Comparison of ENCODE assay signal across 1 cellular context in genomic region chr6:168060521-168060931, GRCh38.
TF ChIP-seq lines count a peak whose summit lies in the region.

No MANE protein-coding gene starts in this region.

TF ChIP-seq in HepG2, 621 proteins besides CTCF, POLR2A, EP300 and RAD21 (continued from another document and continues in another):
- TF ChIP-seq ZNF530 (CRISPR knock-in tag; IDR thresholded peaks at IDR 0.05; ENCODE audit: low read depth) (no peak), NFIB (CRISPR knock-in tag; IDR thresholded peaks at IDR 0.05; ENCODE audit: borderline replicate concordance) (no peak), HNF1A (IDR thresholded peaks at IDR 0.05; ENCODE audit: low read depth) (no peak), HNF1A (CRISPR knock-in tag; IDR thresholded peaks at IDR 0.05; ENCODE audit: borderline replicate concordance) (no peak), ZBTB49 (CRISPR knock-in tag; IDR thresholded peaks at IDR 0.05; ENCODE audit: borderline replicate concordance) (no peak), KAT7 (CRISPR knock-in tag; IDR thresholded peaks at IDR 0.05; ENCODE audit: borderline replicate concordance) (no peak), ZMAT5 (CRISPR knock-in tag; IDR thresholded peaks at IDR 0.05; ENCODE audit: borderline replicate concordance, low read depth) (no peak), ZNF225 (CRISPR knock-in tag; IDR thresholded peaks at IDR 0.05) (peak; percentile 69; the same call in 1 of the 2 replicates), MAFG (CRISPR knock-in tag; IDR thresholded peaks at IDR 0.05) (no peak), MED1 (CRISPR knock-in tag; IDR thresholded peaks at IDR 0.05) (peak; percentile 47; the same call in 1 of the 2 replicates), ZNF235 (CRISPR knock-in tag; IDR thresholded peaks at IDR 0.05; ENCODE audit: borderline replicate concordance) (peak; percentile 70; the same call in 1 of the 2 replicates), NFE2L2 (IDR thresholded peaks at IDR 0.05; ENCODE audit: low read length) (no peak), ZNF552 (CRISPR knock-in tag; IDR thresholded peaks at IDR 0.05; ENCODE audit: borderline replicate concordance) (no peak), GABPB1 (CRISPR knock-in tag; IDR thresholded peaks at IDR 0.05) (peak; percentile 69), CAMTA2 (CRISPR knock-in tag; IDR thresholded peaks at IDR 0.05; ENCODE audit: borderline replicate concordance) (no peak), ZMYM3 (CRISPR knock-in tag; IDR thresholded peaks at IDR 0.05) (peak; percentile 37; the same call in 1 of the 2 replicates), EEA1 (CRISPR knock-in tag; IDR thresholded peaks at IDR 0.05; ENCODE audit: borderline replicate concordance) (no peak), ZNF430 (CRISPR knock-in tag; IDR thresholded peaks at IDR 0.05) (no peak), RBAK (CRISPR knock-in tag; IDR thresholded peaks at IDR 0.05) (no peak), SAFB2 (CRISPR knock-in tag; IDR thresholded peaks at IDR 0.05; ENCODE audit: borderline replicate concordance, low read depth) (no peak), PHF8 (CRISPR knock-in tag; IDR thresholded peaks at IDR 0.05) (no peak), TEAD3 (CRISPR knock-in tag; optimal IDR thresholded peaks at IDR 0.05; ENCODE audit: borderline replicate concordance) (peak; percentile 70), SALL1 (CRISPR knock-in tag; IDR thresholded peaks at IDR 0.05) (peak; percentile 87), ZNF205 (CRISPR knock-in tag; IDR thresholded peaks at IDR 0.05) (0 out of 2 replicates have a peak, but pooled peaks have one; percentile 39), NR2F6 (IDR thresholded peaks at IDR 0.05) (no peak), NR2F6 (CRISPR knock-in tag; IDR thresholded peaks at IDR 0.05) (peak; percentile 74), ZBTB21 (CRISPR knock-in tag; IDR thresholded peaks at IDR 0.05) (no peak), NONO (IDR thresholded peaks at IDR 0.05) (no peak), NONO (CRISPR knock-in tag; conservative IDR thresholded peaks at IDR 0.05) (peak; percentile 40; the same call in 1 of the 2 replicates), ZNF33A (CRISPR knock-in tag; IDR thresholded peaks at IDR 0.05; ENCODE audit: borderline replicate concordance) (no peak), TFDP1 (CRISPR knock-in tag; IDR thresholded peaks at IDR 0.05; ENCODE audit: borderline replicate concordance) (no peak; the same call in 1 of the 2 replicates)
- TF ChIP-seq, protein P1, sequence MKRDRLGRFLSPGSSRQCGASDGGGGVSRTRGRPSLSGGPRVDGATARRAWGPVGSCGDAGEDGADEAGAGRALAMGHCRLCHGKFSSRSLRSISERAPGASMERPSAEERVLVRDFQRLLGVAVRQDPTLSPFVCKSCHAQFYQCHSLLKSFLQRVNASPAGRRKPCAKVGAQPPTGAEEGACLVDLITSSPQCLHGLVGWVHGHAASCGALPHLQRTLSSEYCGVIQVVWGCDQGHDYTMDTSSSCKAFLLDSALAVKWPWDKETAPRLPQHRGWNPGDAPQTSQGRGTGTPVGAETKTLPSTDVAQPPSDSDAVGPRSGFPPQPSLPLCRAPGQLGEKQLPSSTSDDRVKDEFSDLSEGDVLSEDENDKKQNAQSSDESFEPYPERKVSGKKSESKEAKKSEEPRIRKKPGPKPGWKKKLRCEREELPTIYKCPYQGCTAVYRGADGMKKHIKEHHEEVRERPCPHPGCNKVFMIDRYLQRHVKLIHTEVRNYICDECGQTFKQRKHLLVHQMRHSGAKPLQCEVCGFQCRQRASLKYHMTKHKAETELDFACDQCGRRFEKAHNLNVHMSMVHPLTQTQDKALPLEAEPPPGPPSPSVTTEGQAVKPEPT (CRISPR knock-in tag; IDR thresholded peaks at IDR 0.05; ENCODE audit: low read depth) = no peak
- TF ChIP-seq, protein P2, sequence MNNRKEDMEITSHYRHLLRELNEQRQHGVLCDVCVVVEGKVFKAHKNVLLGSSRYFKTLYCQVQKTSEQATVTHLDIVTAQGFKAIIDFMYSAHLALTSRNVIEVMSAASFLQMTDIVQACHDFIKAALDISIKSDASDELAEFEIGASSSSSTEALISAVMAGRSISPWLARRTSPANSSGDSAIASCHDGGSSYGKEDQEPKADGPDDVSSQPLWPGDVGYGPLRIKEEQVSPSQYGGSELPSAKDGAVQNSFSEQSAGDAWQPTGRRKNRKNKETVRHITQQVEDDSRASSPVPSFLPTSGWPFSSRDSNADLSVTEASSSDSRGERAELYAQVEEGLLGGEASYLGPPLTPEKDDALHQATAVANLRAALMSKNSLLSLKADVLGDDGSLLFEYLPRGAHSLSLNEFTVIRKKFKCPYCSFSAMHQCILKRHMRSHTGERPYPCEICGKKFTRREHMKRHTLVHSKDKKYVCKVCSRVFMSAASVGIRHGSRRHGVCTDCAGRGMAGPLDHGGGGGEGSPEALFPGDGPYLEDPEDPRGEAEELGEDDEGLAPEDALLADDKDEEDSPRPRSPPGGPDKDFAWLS (CRISPR knock-in tag; IDR thresholded peaks at IDR 0.05; ENCODE audit: borderline replicate concordance) = no peak
- TF ChIP-seq, protein P3, sequence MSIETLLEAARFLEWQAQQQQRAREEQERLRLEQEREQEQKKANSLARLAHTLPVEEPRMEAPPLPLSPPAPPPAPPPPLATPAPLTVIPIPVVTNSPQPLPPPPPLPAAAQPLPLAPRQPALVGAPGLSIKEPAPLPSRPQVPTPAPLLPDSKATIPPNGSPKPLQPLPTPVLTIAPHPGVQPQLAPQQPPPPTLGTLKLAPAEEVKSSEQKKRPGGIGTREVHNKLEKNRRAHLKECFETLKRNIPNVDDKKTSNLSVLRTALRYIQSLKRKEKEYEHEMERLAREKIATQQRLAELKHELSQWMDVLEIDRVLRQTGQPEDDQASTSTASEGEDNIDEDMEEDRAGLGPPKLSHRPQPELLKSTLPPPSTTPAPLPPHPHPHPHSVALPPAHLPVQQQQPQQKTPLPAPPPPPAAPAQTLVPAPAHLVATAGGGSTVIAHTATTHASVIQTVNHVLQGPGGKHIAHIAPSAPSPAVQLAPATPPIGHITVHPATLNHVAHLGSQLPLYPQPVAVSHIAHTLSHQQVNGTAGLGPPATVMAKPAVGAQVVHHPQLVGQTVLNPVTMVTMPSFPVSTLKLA (IDR thresholded peaks at IDR 0.05) = no peak
- TF ChIP-seq, protein P4, sequence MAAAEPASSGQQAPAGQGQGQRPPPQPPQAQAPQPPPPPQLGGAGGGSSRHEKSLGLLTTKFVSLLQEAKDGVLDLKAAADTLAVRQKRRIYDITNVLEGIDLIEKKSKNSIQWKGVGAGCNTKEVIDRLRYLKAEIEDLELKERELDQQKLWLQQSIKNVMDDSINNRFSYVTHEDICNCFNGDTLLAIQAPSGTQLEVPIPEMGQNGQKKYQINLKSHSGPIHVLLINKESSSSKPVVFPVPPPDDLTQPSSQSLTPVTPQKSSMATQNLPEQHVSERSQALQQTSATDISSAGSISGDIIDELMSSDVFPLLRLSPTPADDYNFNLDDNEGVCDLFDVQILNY (CRISPR knock-in tag; conservative IDR thresholded peaks at IDR 0.05) = no peak
- TF ChIP-seq, protein P5, sequence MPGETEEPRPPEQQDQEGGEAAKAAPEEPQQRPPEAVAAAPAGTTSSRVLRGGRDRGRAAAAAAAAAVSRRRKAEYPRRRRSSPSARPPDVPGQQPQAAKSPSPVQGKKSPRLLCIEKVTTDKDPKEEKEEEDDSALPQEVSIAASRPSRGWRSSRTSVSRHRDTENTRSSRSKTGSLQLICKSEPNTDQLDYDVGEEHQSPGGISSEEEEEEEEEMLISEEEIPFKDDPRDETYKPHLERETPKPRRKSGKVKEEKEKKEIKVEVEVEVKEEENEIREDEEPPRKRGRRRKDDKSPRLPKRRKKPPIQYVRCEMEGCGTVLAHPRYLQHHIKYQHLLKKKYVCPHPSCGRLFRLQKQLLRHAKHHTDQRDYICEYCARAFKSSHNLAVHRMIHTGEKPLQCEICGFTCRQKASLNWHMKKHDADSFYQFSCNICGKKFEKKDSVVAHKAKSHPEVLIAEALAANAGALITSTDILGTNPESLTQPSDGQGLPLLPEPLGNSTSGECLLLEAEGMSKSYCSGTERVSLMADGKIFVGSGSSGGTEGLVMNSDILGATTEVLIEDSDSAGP (CRISPR knock-in tag; IDR thresholded peaks at IDR 0.05; ENCODE audit: borderline replicate concordance) = peak; percentile 65
- TF ChIP-seq, protein P6, sequence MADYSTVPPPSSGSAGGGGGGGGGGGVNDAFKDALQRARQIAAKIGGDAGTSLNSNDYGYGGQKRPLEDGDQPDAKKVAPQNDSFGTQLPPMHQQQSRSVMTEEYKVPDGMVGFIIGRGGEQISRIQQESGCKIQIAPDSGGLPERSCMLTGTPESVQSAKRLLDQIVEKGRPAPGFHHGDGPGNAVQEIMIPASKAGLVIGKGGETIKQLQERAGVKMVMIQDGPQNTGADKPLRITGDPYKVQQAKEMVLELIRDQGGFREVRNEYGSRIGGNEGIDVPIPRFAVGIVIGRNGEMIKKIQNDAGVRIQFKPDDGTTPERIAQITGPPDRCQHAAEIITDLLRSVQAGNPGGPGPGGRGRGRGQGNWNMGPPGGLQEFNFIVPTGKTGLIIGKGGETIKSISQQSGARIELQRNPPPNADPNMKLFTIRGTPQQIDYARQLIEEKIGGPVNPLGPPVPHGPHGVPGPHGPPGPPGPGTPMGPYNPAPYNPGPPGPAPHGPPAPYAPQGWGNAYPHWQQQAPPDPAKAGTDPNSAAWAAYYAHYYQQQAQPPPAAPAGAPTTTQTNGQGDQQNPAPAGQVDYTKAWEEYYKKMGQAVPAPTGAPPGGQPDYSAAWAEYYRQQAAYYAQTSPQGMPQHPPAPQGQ (CRISPR knock-in tag; IDR thresholded peaks at IDR 0.05; ENCODE audit: borderline replicate concordance) = no peak
- TF ChIP-seq, protein P7, sequence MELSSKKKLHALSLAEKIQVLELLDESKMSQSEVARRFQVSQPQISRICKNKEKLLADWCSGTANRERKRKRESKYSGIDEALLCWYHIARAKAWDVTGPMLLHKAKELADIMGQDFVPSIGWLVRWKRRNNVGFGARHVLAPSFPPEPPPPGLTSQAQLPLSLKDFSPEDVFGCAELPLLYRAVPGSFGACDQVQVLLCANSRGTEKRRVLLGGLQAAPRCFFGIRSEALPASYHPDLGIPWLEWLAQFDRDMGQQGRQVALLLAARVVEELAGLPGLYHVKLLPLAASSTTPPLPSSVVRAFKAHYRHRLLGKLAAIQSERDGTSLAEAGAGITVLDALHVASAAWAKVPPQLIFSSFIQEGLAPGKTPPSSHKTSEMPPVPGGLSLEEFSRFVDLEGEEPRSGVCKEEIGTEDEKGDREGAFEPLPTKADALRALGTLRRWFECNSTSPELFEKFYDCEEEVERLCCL (CRISPR knock-in tag; IDR thresholded peaks at IDR 0.05; ENCODE audit: borderline replicate concordance) = no peak
